Comparison of ENCODE assay signal across 8 cellular contexts in the genomic region with DNA sequence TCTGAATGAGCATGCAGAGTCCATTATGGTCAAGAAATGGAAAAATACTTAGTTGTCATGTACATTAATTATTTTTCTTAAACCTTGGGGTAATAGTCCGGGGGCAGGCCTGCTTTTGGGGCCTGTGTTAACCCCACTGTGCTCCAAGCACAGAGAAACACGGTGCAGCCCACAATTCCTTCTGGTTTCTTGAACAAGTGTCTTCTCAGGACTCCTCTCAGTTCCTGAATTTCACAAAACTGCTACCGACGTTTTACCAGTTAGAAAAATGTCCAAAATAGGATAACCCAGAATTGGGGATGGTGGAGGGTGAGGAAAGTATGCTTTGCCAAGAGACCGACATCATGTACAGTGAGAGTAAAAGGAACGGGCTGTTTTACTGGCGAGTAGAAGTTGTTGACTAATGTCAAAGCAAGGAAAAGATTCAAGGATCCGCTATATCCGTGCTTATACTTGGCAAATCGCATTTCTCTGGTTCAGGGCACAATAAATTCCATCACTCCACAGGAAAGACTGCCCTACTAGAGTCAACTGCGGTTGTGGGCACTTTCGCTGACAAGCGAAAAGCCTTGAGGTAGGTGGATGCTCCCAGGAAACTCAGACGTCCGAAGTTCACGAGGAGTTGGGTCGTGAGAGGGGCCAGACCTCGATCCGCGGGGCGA. TPM values are rescaled to one million over a fixed set of nuclear protein-coding genes. Genes with fewer than 3 reads are reported as not detected.
DNase-seq lines count a peak whose midpoint lies in the region; ATAC-seq and TF ChIP-seq lines count a peak whose summit lies in the region.

No MANE protein-coding gene starts in this region.

- H3K27me3 Mint-ChIP-seq in natural killer cell (ENCODE audit: low read depth in 2 of 2): no peaks in the 10 kb centered on the region

- H3K27ac ChIP-seq in BLaER1 treated with 17β-estradiol and CSF1 and Interleukin-3, amounts not matched to agents 10 nM and 100 nM: peak overlapping the region; percentile 51 to 87 (median 83); a peak in 21 of 22 replicates
- H3K27ac ChIP-seq in KOPT-K1 (ENCODE audit: low read depth, low read length, poor library complexity, severe bottlenecking): peak overlapping the region; percentile 79
- peak overlapping the region; percentile 68 for H3K27ac ChIP-seq in colonic mucosa

- peaks cover 0 to 10% (median 0%) of the 10 kb centered on the region in 11 experiments; a peak in 1 of 22 replicates for H4K20me1 ChIP-seq in BLaER1 treated with 17β-estradiol and CSF1 and Interleukin-3, amounts not matched to agents 10 nM and 100 nM

- peaks cover 19 to 27% of the 10 kb centered on the region in 2 donors for H3K4me1 Mint-ChIP-seq in natural killer cell

- no peaks in the 10 kb centered on the region for H3K9me3 ChIP-seq in BLaER1 treated with 17β-estradiol and CSF1 and Interleukin-3, amounts not matched to agents 10 nM and 100 nM (replicated peaks in 1 of 11)
- no peaks in the 10 kb centered on the region for H3K9me3 ChIP-seq in KOPT-K1 (ENCODE audit: insufficient read depth, low read length, poor library complexity, severe bottlenecking)
- no peaks in the 10 kb centered on the region for H3K9me3 ChIP-seq in colonic mucosa

- peaks cover 11 to 16% (median 12%) of the 10 kb centered on the region in 11 experiments for H3K36me3 ChIP-seq in BLaER1 treated with 17β-estradiol and CSF1 and Interleukin-3, amounts not matched to agents 10 nM and 100 nM
- H3K36me3 ChIP-seq in KOPT-K1 (ENCODE audit: insufficient read depth, low read length) (peaks cover 9% of the 10 kb centered on the region), colonic mucosa (no peaks in the 10 kb centered on the region)

- no peaks in the 10 kb centered on the region for H3K9me3 Mint-ChIP-seq in natural killer cell

- no peak for TF ChIP-seq CTCF in colonic mucosa (IDR thresholded peaks at IDR 0.05)
- TF ChIP-seq CTCF in natural killer cell (IDR thresholded peaks at IDR 0.05): no peak

- no peaks in the 10 kb centered on the region for H3K27me3 ChIP-seq in BLaER1 treated with 17β-estradiol and CSF1 and Interleukin-3, amounts not matched to agents 10 nM and 100 nM
- H3K27me3 ChIP-seq in colonic mucosa: no peaks in the 10 kb centered on the region

- peak overlapping the region; percentile 84 to 96 (median 88) for H3K4me2 ChIP-seq in BLaER1 treated with 17β-estradiol and CSF1 and Interleukin-3, amounts not matched to agents 10 nM and 100 nM

- H3K9ac ChIP-seq in BLaER1 treated with 17β-estradiol and CSF1 and Interleukin-3, amounts not matched to agents 10 nM and 100 nM: peak overlapping the region; percentile 74 to 89 (median 86)
- peak overlapping the region; percentile 28 to 74 for H3K9ac ChIP-seq in colonic mucosa (ENCODE audit: low read depth in 2 of 2, low read length in 2 of 2)

- H3K36me3 Mint-ChIP-seq in natural killer cell: peaks cover 3% of the 10 kb centered on the region

- H3K4me3 Mint-ChIP-seq in natural killer cell: peak overlapping the region; percentile 95

- H3K4me3 ChIP-seq in BLaER1 treated with 17β-estradiol and CSF1 and Interleukin-3, amounts not matched to agents 10 nM and 100 nM: peak overlapping the region; percentile 64 to 90 (median 80)
- peak overlapping the region; percentile 74 for H3K4me3 ChIP-seq in colonic mucosa

- intact Hi-C loops in colonic mucosa (cut with DNase I): no loop called here
- intact Hi-C loops in natural killer cell (cut with micrococcal nuclease): loop anchor here (1.0 to 2.0 kb wide), 3 partner anchors 54 to 206 kb away; partner anchors contain the start of genes CEP97 and ZBTB11

- ATAC-seq in natural killer cell (no peak), GM19023 (IDR thresholded peaks at IDR 0.05; ENCODE audit: unreplicated experiment) (no peak), HG02763 (IDR thresholded peaks at IDR 0.05; ENCODE audit: unreplicated experiment) (no peak)

- no peak for DNase-seq in colonic mucosa
- DNase-seq in natural killer cell: no peak
- no peak for DNase-seq in NCI-H1436 treated with DMSO at 0.1 percent for 48 hours (lab: John Stamatoyannopoulos, UW)
- no peak for DNase-seq in NCI-H1694 treated with DMSO at 0.1 percent for 48 hours (lab: John Stamatoyannopoulos, UW)

- peak overlapping the region; percentile 91 to 97 for H3K27ac Mint-ChIP-seq in natural killer cell

- peaks cover 21 to 29% (median 26%) of the 10 kb centered on the region in 10 experiments for H3K4me1 ChIP-seq in BLaER1 treated with 17β-estradiol and CSF1 and Interleukin-3, amounts not matched to agents 10 nM and 100 nM
- H3K4me1 ChIP-seq in colonic mucosa: no peaks in the 10 kb centered on the region

RNA-seq across cellular contexts. Expression of gene NXPE3, which starts 0.5 kb away (rescaled TPM):
- total RNA-seq in colonic mucosa (1 to 10 TPM; 2.1 to 3.5 TPM), natural killer cell (10 to 100 TPM; 17.0 to 27.1 (median 21.1) TPM)

RNA-seq across cellular contexts. Expression of gene CEP97, which starts 54.1 kb away (rescaled TPM):
- 1 to 10 TPM; 5.5 to 7.1 TPM for total RNA-seq in colonic mucosa
- 10 to 100 TPM in 1 of 3 donors, 1 to 10 TPM in 2; 8.5 to 11.0 (median 9.4) TPM for total RNA-seq in natural killer cell

Comparison
In these comparisons a context has a peak if more than half of its experiments do, and no peak if none do; other contexts are left out.
1. RNA of gene NXPE3, which starts 0.5 kb away (total RNA-seq): 17.0 to 27.1 TPM in natural killer cell; 2.1 to 3.5 TPM in colonic mucosa; every median in the first group is over 4 times any median in the second.
2. Peak in every context shown above with its lines, with median percentiles within 50 percentile points of each other: H3K27ac ChIP-seq.